13 cellular contexts compared by ENCODE assay signal in genomic region chr4:171639540-171639939, GRCh38.
DNase-seq lines count a peak whose midpoint lies in the region; ATAC-seq, FAIRE-seq and TF ChIP-seq lines count a peak whose summit lies in the region.
"Had no signal": no experiment of that assay in that cellular context is flagged by ENCODE, and none has a peak within 500 bp of the region (broad histone marks: within the 10 kb centered on the region; RNA-seq: fewer than 3 reads in every experiment).

No MANE protein-coding gene starts in this region.

- no peaks in the 10 kb centered on the region for H3K9me3 Mint-ChIP-seq in activated naive CD8-positive, alpha-beta T cell treated with anti-CD3 and anti-CD28 coated beads, Interleukin-2, amount 50 U/mL, for 24 hours

- H3K27me3 Mint-ChIP-seq in activated naive CD8-positive, alpha-beta T cell treated with anti-CD3 and anti-CD28 coated beads, Interleukin-2, amount 50 U/mL, for 24 hours: no peaks in the 10 kb centered on the region
- H3K27me3 Mint-ChIP-seq: activated T-cell treated with anti-CD3 and anti-CD28 coated beads, Interleukin-2, amount 50 U/mL, for 24 hours had no signal

- peak overlapping the region; percentile 9 for H3K27ac Mint-ChIP-seq in activated naive CD8-positive, alpha-beta T cell treated with anti-CD3 and anti-CD28 coated beads, Interleukin-2, amount 50 U/mL, for 24 hours
- H3K27ac Mint-ChIP-seq: activated T-cell treated with anti-CD3 and anti-CD28 coated beads, Interleukin-2, amount 50 U/mL, for 24 hours had no signal

- H3K4me1 Mint-ChIP-seq in activated naive CD8-positive, alpha-beta T cell treated with anti-CD3 and anti-CD28 coated beads, Interleukin-2, amount 50 U/mL, for 24 hours: peaks cover 25% of the 10 kb centered on the region

- no peak for FAIRE-seq in H54 (lab: Jason Lieb, UNC)

- TF ChIP-seq POLR2A in H54 (IDR thresholded peaks at IDR 0.05; ENCODE audit: low read depth, low read length): no peak

- ATAC-seq in GM18511 (IDR thresholded peaks at IDR 0.05; ENCODE audit: unreplicated experiment) (peak; percentile 87), GM21390 (IDR thresholded peaks at IDR 0.05; ENCODE audit: unreplicated experiment) (peak; percentile 93), HG03097 (IDR thresholded peaks at IDR 0.05; ENCODE audit: low FRiP score, unreplicated experiment) (peak; percentile 94)
- peak; percentile 59 for ATAC-seq in activated naive CD8-positive, alpha-beta T cell treated with anti-CD3 and anti-CD28 coated beads, Interleukin-2, amount 50 U/mL, for 24 hours

- H3K4me3 Mint-ChIP-seq in activated naive CD8-positive, alpha-beta T cell treated with anti-CD3 and anti-CD28 coated beads, Interleukin-2, amount 50 U/mL, for 24 hours: no peak overlapping the region
- H3K4me3 Mint-ChIP-seq: activated T-cell treated with anti-CD3 and anti-CD28 coated beads, Interleukin-2, amount 50 U/mL, for 24 hours had no signal

- no peak for DNase-seq in activated naive CD8-positive, alpha-beta T cell treated with anti-CD3 and anti-CD28 coated beads, Interleukin-2, amount 50 U/mL, for 24 hours
- DNase-seq in DMS53 (lab: John Stamatoyannopoulos, UW): no peak
- no peak for DNase-seq in activated naive CD4-positive, alpha-beta T cell (lab: John Stamatoyannopoulos, UW)
- DNase-seq in AML-193 (lab: John Stamatoyannopoulos, UW): no peak
- no peak for DNase-seq in H54 (ENCODE audit: insufficient read length, low spot score)
- DNase-seq: activated T-cell treated with anti-CD3 and anti-CD28 coated beads, Interleukin-2, amount 50 U/mL, for 24 hours; DMS79; dorsolateral prefrontal cortex; NCI-H2171; posterior cingulate gyrus had no signal

- H3K36me3 Mint-ChIP-seq in activated naive CD8-positive, alpha-beta T cell treated with anti-CD3 and anti-CD28 coated beads, Interleukin-2, amount 50 U/mL, for 24 hours (ENCODE audit: low read depth): no peaks in the 10 kb centered on the region
